Comparison of ENCODE assay signal across 18 cellular contexts in the genomic region with DNA sequence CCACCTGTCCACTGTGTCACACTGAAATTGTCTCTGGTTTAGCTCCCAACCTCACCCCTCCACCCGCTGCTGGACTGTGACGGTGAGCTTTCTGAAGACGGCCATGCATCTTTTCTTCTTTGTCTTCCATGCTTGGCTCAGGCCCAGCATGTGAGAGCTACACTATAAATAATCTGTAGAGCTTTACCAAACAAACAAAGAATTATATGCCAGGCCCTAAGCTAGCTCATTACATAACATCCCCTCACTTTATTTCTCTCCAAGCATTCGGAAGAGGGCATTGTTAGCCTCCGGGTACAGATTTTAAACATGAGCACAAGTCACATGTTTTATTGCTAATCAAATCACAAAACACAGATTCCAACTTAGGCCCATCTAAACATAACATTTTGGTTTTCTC.
DNase-seq lines count a peak whose midpoint lies in the region; ATAC-seq and TF ChIP-seq lines count a peak whose summit lies in the region.
"Had no signal": no experiment of that assay in that cellular context is flagged by ENCODE, and none has a peak within 500 bp of the region (broad histone marks: within the 10 kb centered on the region; RNA-seq: fewer than 3 reads in every experiment).

No MANE protein-coding gene starts in this region.

- no peak overlapping the region for H4K8ac ChIP-seq in H9 (replicated peaks; ENCODE audit: insufficient read length, low read depth, low read length)

- no peak overlapping the region for H4K91ac ChIP-seq in H9 (ENCODE audit: insufficient read length, low read depth, low read length)

- H4K20me1 ChIP-seq in OCI-LY3 (ENCODE audit: insufficient read depth, low read length) (no peaks in the 10 kb centered on the region), H9 (ENCODE audit: control insufficient read depth, insufficient read depth, insufficient read length) (no peaks in the 10 kb centered on the region)

- no peak overlapping the region for H2BK20ac ChIP-seq in H9 (ENCODE audit: low read depth, low read length, poor library complexity, severe bottlenecking)

- no peak overlapping the region for H3K9ac ChIP-seq in OCI-LY3 (ENCODE audit: low read length)
- no peak overlapping the region for H3K9ac ChIP-seq in H9 (ENCODE audit: extremely low read depth, insufficient read length, low read length)

- H3K27me3 ChIP-seq in OCI-LY3 (ENCODE audit: low read depth, low read length) (no peaks in the 10 kb centered on the region), thyroid gland (no peaks in the 10 kb centered on the region), H9 (ENCODE audit: insufficient read depth, low read length) (no peaks in the 10 kb centered on the region)
- H3K27me3 ChIP-seq: Peyer's patch had no signal

- no peak overlapping the region for H3K56ac ChIP-seq in H9 (ENCODE audit: insufficient read length, low read depth, low read length)

- H3K27ac ChIP-seq in OCI-LY3 (ENCODE audit: low read length) (no peak overlapping the region), thyroid gland (no peak overlapping the region), H9 (ENCODE audit: insufficient read length, low read depth, low read length) (no peak overlapping the region)
- H3K27ac ChIP-seq: Peyer's patch had no signal

- DNase-seq in NCI-H1105 treated with DMSO at 0.1 percent for 48 hours (lab: John Stamatoyannopoulos, UW) (peak; percentile 14), NCI-H1105 (lab: John Stamatoyannopoulos, UW) (no peak), DMS153 treated with DMSO at 0.1 percent for 48 hours (lab: John Stamatoyannopoulos, UW; ENCODE audit: unreplicated experiment) (peak; percentile 54), thyroid gland (peak; percentile 25 to 27), H9 (no peak)
- DNase-seq: EL, GF-D8, Karpas-422, MV-4-11, NCI-H1436, NCI-H2081, NCI-H69, Peyer's patch, T-helper 9 cell had no signal

- no peak overlapping the region for H2AK5ac ChIP-seq in H9 (ENCODE audit: insufficient read length, low read length)

- H2BK120ac ChIP-seq in H9 (ENCODE audit: low read depth, low read length, poor library complexity, severe bottlenecking), result no peak overlapping the region

- no peak overlapping the region for H3K4ac ChIP-seq in H9 (ENCODE audit: low read depth, low read length)

- no peaks in the 10 kb centered on the region for H3K79me1 ChIP-seq in H9 (ENCODE audit: insufficient read depth, low read depth, low read length, poor library complexity, severe bottlenecking)

- no peak for TF ChIP-seq POLR2A in thyroid gland (IDR thresholded peaks at IDR 0.05)

- H3K36me3 Mint-ChIP-seq in H9 (ENCODE audit: insufficient read depth in 1 of 3, low read depth in 3 of 3), result no peaks in the 10 kb centered on the region
- H3K36me3 Mint-ChIP-seq: CD14-positive monocyte had no signal

- H3K9me3 ChIP-seq in OCI-LY3 (ENCODE audit: insufficient read depth, low read length) (no peaks in the 10 kb centered on the region), thyroid gland (no peaks in the 10 kb centered on the region), H9 (ENCODE audit: control insufficient read depth, low read depth, low read length) (no peaks in the 10 kb centered on the region)
- H3K9me3 ChIP-seq: Peyer's patch had no signal

- H3K23ac ChIP-seq in H9 (ENCODE audit: insufficient read length, low read depth, low read length), result no peak overlapping the region

- no peak overlapping the region for H3K14ac ChIP-seq in H9 (ENCODE audit: insufficient read depth, low read length)

- peaks cover 27% of the 10 kb centered on the region for H3K4me1 ChIP-seq in OCI-LY3 (ENCODE audit: low read length)
- H3K4me1 ChIP-seq in thyroid gland, result peaks cover 11 to 15% of the 10 kb centered on the region in 2 donors
- H3K4me1 ChIP-seq in H9 (ENCODE audit: insufficient read depth, low read length), result no peaks in the 10 kb centered on the region
- H3K4me1 ChIP-seq: Peyer's patch had no signal

- H3K4me1 Mint-ChIP-seq in H9, result no peaks in the 10 kb centered on the region
- H3K4me1 Mint-ChIP-seq: B cell, CD14-positive monocyte had no signal

- H2BK5ac ChIP-seq in H9 (ENCODE audit: insufficient read length, low read length), result no peak overlapping the region

- TF ChIP-seq CTCF in OCI-LY3 (IDR thresholded peaks at IDR 0.05; ENCODE audit: low read depth, low read length) (no peak), thyroid gland (IDR thresholded peaks at IDR 0.05) (no peak), H9 (conservative IDR thresholded peaks at IDR 0.05) (no peak)

- no peak overlapping the region for H3K4me3 Mint-ChIP-seq in H9
- H3K4me3 Mint-ChIP-seq: B cell, CD14-positive monocyte had no signal

- H3K79me2 ChIP-seq in OCI-LY3 (ENCODE audit: low read length) (no peaks in the 10 kb centered on the region), H9 (ENCODE audit: insufficient read depth, low read length) (no peaks in the 10 kb centered on the region)

- intact Hi-C loops in thyroid gland (cut with DNase I), result no loop called here

- ATAC-seq in GM18868 (IDR thresholded peaks at IDR 0.05; ENCODE audit: unreplicated experiment), result no peak

- H2BK15ac ChIP-seq in H9 (ENCODE audit: low read depth, low read length), result no peak overlapping the region

- H3T11ph ChIP-seq in H9 (ENCODE audit: low read length), result no peak overlapping the region

- no peak overlapping the region for H3K4me3 ChIP-seq in OCI-LY3 (ENCODE audit: low read length)
- no peak overlapping the region for H3K4me3 ChIP-seq in thyroid gland (replicated peaks in 1 of 3)
- H3K4me3 ChIP-seq: Peyer's patch had no signal

- no peak overlapping the region; a peak in 1 of 7 replicates for H3K27ac Mint-ChIP-seq in H9
- H3K27ac Mint-ChIP-seq: B cell, CD14-positive monocyte had no signal

- WGBS in thyroid gland, 2 donors, result 36 to 49% methylated on average over 5 of the region's 5 CpGs
- WGBS in H9 (ENCODE audit: extremely low coverage, insufficient read length, low lambda C conversion rate), result no CpG with 5 or more reads among the region's 5 CpGs

- peak overlapping the region; percentile 62; the same call in 1 of the 2 replicates for H3K4me2 ChIP-seq in OCI-LY3 (ENCODE audit: low read length)
- no peak overlapping the region for H3K4me2 ChIP-seq in H9 (ENCODE audit: insufficient read depth, insufficient read length, low read length)

- H3K18ac ChIP-seq in H9 (ENCODE audit: insufficient read length, low read depth, low read length), result no peak overlapping the region

- H2BK12ac ChIP-seq in H9 (ENCODE audit: insufficient read length, low read depth, low read length), result no peak overlapping the region

- H3K36me3 ChIP-seq in OCI-LY3 (replicated peaks; ENCODE audit: low read depth, low read length) (no peaks in the 10 kb centered on the region), thyroid gland (no peaks in the 10 kb centered on the region)
- H3K36me3 ChIP-seq: Peyer's patch had no signal

- no peak overlapping the region for H2AFZ ChIP-seq in OCI-LY3 (ENCODE audit: low read depth, low read length)
- no peak overlapping the region for H2AFZ ChIP-seq in H9 (ENCODE audit: low read length)

- H3K9me3 Mint-ChIP-seq in H9, result no peaks in the 10 kb centered on the region

- peaks cover 2% of the 10 kb centered on the region for H3K27me3 Mint-ChIP-seq in H9 (ENCODE audit: low read depth)
- H3K27me3 Mint-ChIP-seq: B cell had no signal

- H4K5ac ChIP-seq in H9 (ENCODE audit: insufficient read length, low read depth, low read length), result no peak overlapping the region

- no peaks in the 10 kb centered on the region for H3K23me2 ChIP-seq in H9 (ENCODE audit: insufficient read length, low read depth, low read length, poor library complexity, severe bottlenecking)

Comparison
In these comparisons a context has a peak if more than half of its experiments do, and no peak if none do; other contexts are left out.
1. DNase-seq: peak in NCI-H1105 treated with DMSO at 0.1 percent for 48 hours (single experiment), DMS153 treated with DMSO at 0.1 percent for 48 hours (single experiment) and thyroid gland (2 of 2); none in NCI-H1105 (single experiment) and H9 (single experiment).